In the genomic region with DNA sequence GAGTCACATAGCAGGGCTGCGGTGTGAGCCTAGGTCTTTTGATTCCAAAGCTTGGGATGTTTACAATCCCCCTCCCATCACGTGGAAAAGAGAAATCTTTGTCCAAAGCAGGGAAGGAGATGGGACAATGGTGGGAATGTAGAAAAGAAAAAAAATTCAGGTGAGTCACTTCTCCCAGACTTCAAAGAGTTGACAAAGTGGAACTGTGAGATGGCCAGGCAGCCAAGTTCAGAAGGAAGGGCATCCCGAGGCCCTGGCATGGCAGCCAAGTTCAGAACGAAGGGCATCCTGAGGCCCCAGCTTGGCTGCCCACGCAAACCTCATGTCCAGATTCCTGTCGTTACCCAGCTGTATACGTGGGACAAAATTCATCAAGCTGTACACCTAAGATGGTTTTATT, we compare ENCODE assay signal across 23 cellular contexts. TPM values are rescaled to one million over a fixed set of nuclear protein-coding genes. Genes with fewer than 3 reads are reported as not detected.
A peak's percentile ranks its signal among the peaks of the same experiment; 100 is the strongest.
DNase-seq lines count a peak whose midpoint lies in the region; ATAC-seq, FAIRE-seq and TF ChIP-seq lines count a peak whose summit lies in the region.
"Had no signal": no experiment of that assay in that cellular context is flagged by ENCODE, and none has a peak within 500 bp of the region (broad histone marks: within the 10 kb centered on the region; RNA-seq: fewer than 3 reads in every experiment).

No MANE protein-coding gene starts in this region.

- no peak overlapping the region for H2BK15ac ChIP-seq in neuronal stem cell (ENCODE audit: low read length)

- no peak for ATAC-seq in HG03159 (IDR thresholded peaks at IDR 0.05; ENCODE audit: unreplicated experiment)

- H3K9me3 ChIP-seq in neuronal stem cell (replicated peaks in 1 of 2; ENCODE audit: control insufficient read depth in 2 of 2, insufficient read depth in 1 of 2, low read depth in 1 of 2, low read length in 2 of 2) = no peaks in the 10 kb centered on the region
- no peaks in the 10 kb centered on the region for H3K9me3 ChIP-seq in tibial artery
- H3K9me3 ChIP-seq: BLaER1, Caco-2, Peyer's patch, SJCRH30 had no signal

- H3K4ac ChIP-seq in neuronal stem cell (ENCODE audit: low read length) = no peak overlapping the region

- no peaks in the 10 kb centered on the region for H3K4me1 ChIP-seq in neuronal stem cell (ENCODE audit: control insufficient read depth in 2 of 2, insufficient read depth in 1 of 2, low read depth in 1 of 2, low read length in 2 of 2)
- H3K4me1 ChIP-seq in tibial artery = peaks cover 0 to 28% (median 14%) of the 10 kb centered on the region in 4 donors
- H3K4me1 ChIP-seq: Caco-2, Peyer's patch, SJCRH30 had no signal

- intact Hi-C loops in tibial artery (cut with DNase I; ENCODE audit: low total_unique reads) = no loop called here

- H2AK5ac ChIP-seq in neuronal stem cell (ENCODE audit: low read depth, low read length) = peak overlapping the region; percentile 77

- no peaks in the 10 kb centered on the region for H3K79me1 ChIP-seq in neuronal stem cell (ENCODE audit: low read depth, low read length)

- no peak overlapping the region for H2BK5ac ChIP-seq in neuronal stem cell (ENCODE audit: low read length)

- H4K91ac ChIP-seq in neuronal stem cell (ENCODE audit: low read depth, low read length, poor library complexity) = no peak overlapping the region

- no peak overlapping the region for H3K14ac ChIP-seq in neuronal stem cell (ENCODE audit: low read length)

- H3K36me3 ChIP-seq in bronchial epithelial cell (ENCODE audit: control insufficient read depth, insufficient read depth, low read length) = no peaks in the 10 kb centered on the region
- no peaks in the 10 kb centered on the region for H3K36me3 ChIP-seq in neuronal stem cell (replicated peaks in 1 of 2; ENCODE audit: control insufficient read depth in 2 of 2, insufficient read depth in 2 of 2, low read length in 2 of 2)
- H3K36me3 ChIP-seq in tibial artery = peaks cover 0 to 9% (median 0%) of the 10 kb centered on the region in 3 donors
- H3K36me3 ChIP-seq: BLaER1, Peyer's patch, SJCRH30 had no signal

- H3K18ac ChIP-seq in neuronal stem cell (ENCODE audit: low read length) = no peak overlapping the region

- no peak overlapping the region for H2BK120ac ChIP-seq in neuronal stem cell (ENCODE audit: low read depth, low read length)

- H3K4me3 ChIP-seq in bronchial epithelial cell (ENCODE audit: low read depth, low read length) (no peak overlapping the region), neuronal stem cell (ENCODE audit: low read length in 2 of 2) (no peak overlapping the region), tibial artery (no peak overlapping the region)
- H3K4me3 ChIP-seq: BLaER1, Peyer's patch, SJCRH30 had no signal

- WGBS in neuronal stem cell (ENCODE audit: extremely low coverage in 2 of 2, insufficient read length in 2 of 2, insufficient replicate concordance in 1 of 2), 2 donors = no CpG with 5 or more reads among the region's 7 CpGs

- DNase-seq in M059J (ENCODE audit: low read depth) = peak; percentile 31
- DNase-seq in bronchial epithelial cell (ENCODE audit: low read depth) = peak; percentile 38
- no peak for DNase-seq in neuronal stem cell (ENCODE audit: low spot score)
- DNase-seq in tibial artery = peak in 1 of 2 donors; percentile 41
- no peak for DNase-seq in NCI-H446 (lab: John Stamatoyannopoulos, UW)
- no peak for DNase-seq in T1000 (lab: John Stamatoyannopoulos, UW)
- DNase-seq: ACHN; Caco-2; CD4-positive, alpha-beta T cell; DMS 273 treated with DMSO at 0.1 percent for 48 hours; DMS79 treated with DMSO at 0.1 percent for 48 hours; KG1; NCI-H1694; NCI-H2081 treated with DMSO at 0.1 percent for 48 hours; NCI-H2171 treated with DMSO at 0.1 percent for 48 hours; NCI-H526; Peyer's patch; SJCRH30 had no signal

- no peak overlapping the region for H3K23ac ChIP-seq in neuronal stem cell (ENCODE audit: low read depth, low read length, poor library complexity)

- no peak overlapping the region for H3K9ac ChIP-seq in neuronal stem cell (ENCODE audit: low read depth, low read length, poor library complexity)
- H3K9ac ChIP-seq: BLaER1 had no signal

- H2AFZ ChIP-seq in neuronal stem cell (ENCODE audit: low read length) = no peak overlapping the region

- H2BK12ac ChIP-seq in neuronal stem cell (ENCODE audit: low read length) = no peak overlapping the region

- no peak for FAIRE-seq in bronchial epithelial cell (lab: Jason Lieb, UNC)
- FAIRE-seq: GM12891, H54 had no signal

- no peaks in the 10 kb centered on the region for H3K27me3 ChIP-seq in bronchial epithelial cell (ENCODE audit: control insufficient read depth, insufficient read depth, low read length)
- peaks cover 0 to 5% (median 0%) of the 10 kb centered on the region in 3 experiments for H3K27me3 ChIP-seq in neuronal stem cell (ENCODE audit: control insufficient read depth in 3 of 3, insufficient read depth in 3 of 3, low read depth in 1 of 3, low read length in 3 of 3)
- H3K27me3 ChIP-seq in tibial artery = no peaks in the 10 kb centered on the region
- H3K27me3 ChIP-seq: BLaER1, Peyer's patch, SJCRH30 had no signal

- TF ChIP-seq CTCF in bronchial epithelial cell (IDR thresholded peaks at IDR 0.05; ENCODE audit: insufficient read depth, low read length, severe bottlenecking) (no peak), tibial artery (IDR thresholded peaks at IDR 0.05) (no peak)

- H3K27ac ChIP-seq in neuronal stem cell (replicated peaks; ENCODE audit: low read length) = no peak overlapping the region
- H3K27ac ChIP-seq in tibial artery = peak overlapping the region; percentile 67 to 74
- H3K27ac ChIP-seq: BLaER1, Peyer's patch, SJCRH30 had no signal

- no peak overlapping the region for H4K8ac ChIP-seq in neuronal stem cell (ENCODE audit: low read depth, low read length)

- no peak overlapping the region for H3K4me2 ChIP-seq in neuronal stem cell (ENCODE audit: insufficient read depth, low read length, poor library complexity, severe bottlenecking)
- H3K4me2 ChIP-seq: BLaER1 had no signal

RNA-seq across cellular contexts. Expression of a gene that starts 47.5 kb away (rescaled TPM):
- total RNA-seq in M059J (2014; rRNA removed; shearing (Covaris generic)) = 4.1 and 4.2 TPM in 2 replicates
- 1.1 and 1.5 TPM in 2 replicates for total RNA-seq in bronchial epithelial cell
- polyA plus RNA-seq in neuronal stem cell (2013, experiment 1 of 2) = 0.04 TPM
- polyA plus RNA-seq in neuronal stem cell (2013, experiment 2 of 2) = 0.07 TPM
- total RNA-seq: CD4-positive, alpha-beta T cell had no signal

RNA-seq across cellular contexts. Expression of a gene that starts 59.2 kb away (rescaled TPM):
- total RNA-seq in M059J (2014; rRNA removed; shearing (Covaris generic)) = 0.49 and 2.0 TPM in 2 replicates
- under 0.01 TPM in 1 of 2 replicates, not detected in the other for total RNA-seq in bronchial epithelial cell
- 0.15 TPM for polyA plus RNA-seq in neuronal stem cell (2013, experiment 1 of 2)
- 0.12 TPM for polyA plus RNA-seq in neuronal stem cell (2013, experiment 2 of 2)
- total RNA-seq: Caco-2, OCI-LY7 had no signal

Comparison
In these comparisons a context has a peak if more than half of its experiments do, and no peak if none do; other contexts are left out.
1. DNase-seq: peak in M059J (single experiment) and bronchial epithelial cell (single experiment); none in neuronal stem cell (single experiment), NCI-H446 (0 of 2) and T1000 (single experiment).